8 cellular contexts compared by ENCODE assay signal in the genomic region with DNA sequence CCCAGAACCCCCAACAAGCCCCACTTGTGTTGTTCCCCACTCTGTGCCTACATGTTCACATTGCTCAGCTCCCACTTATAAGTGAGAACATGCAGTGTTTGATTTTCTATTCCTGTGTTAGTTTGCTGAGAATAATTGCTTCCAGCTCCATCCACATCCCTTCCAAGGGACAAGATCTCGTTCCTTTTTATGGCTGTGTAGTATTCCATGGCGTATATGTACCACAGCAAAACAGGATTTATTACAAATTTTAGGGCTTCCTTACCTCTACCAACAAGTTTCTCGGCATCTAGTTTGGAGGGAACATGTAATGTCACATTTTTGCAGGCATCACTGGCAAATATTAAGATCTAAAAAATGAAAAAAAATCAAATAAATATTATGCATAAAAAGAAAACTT. TPM values are rescaled to one million over a fixed set of nuclear protein-coding genes. Genes with fewer than 3 reads are reported as not detected.
"Had no signal": no experiment of that assay in that cellular context is flagged by ENCODE, and none has a peak within 500 bp of the region (broad histone marks: within the 10 kb centered on the region; RNA-seq: fewer than 3 reads in every experiment).

No MANE protein-coding gene starts in this region.

- H3K9ac ChIP-seq: KMS-11 had no signal

- DNase-seq: H7, IMR-90, KBM-7 had no signal

- ATAC-seq: GM23338, HCT116 had no signal

- H3K4me2 ChIP-seq: GM23338, KMS-11 had no signal

- H2AFZ ChIP-seq: GM23338 had no signal

- H3K4me3 ChIP-seq: GM23338, HAP-1 had no signal

- H3K9me3 ChIP-seq: HAP-1 had no signal

- FAIRE-seq: HTR-8/SVneo had no signal

- H3K27ac ChIP-seq: KMS-11 had no signal

- H3K4me1 ChIP-seq: HAP-1 had no signal

RNA-seq across cellular contexts. Expression of gene DSC2, which starts 8.9 kb away (rescaled TPM):
- total RNA-seq: IMR-90 had no signal
- polyA plus RNA-seq: IMR-90 had no signal
